ENCODE assay signal across 17 cellular contexts in the genomic region with DNA sequence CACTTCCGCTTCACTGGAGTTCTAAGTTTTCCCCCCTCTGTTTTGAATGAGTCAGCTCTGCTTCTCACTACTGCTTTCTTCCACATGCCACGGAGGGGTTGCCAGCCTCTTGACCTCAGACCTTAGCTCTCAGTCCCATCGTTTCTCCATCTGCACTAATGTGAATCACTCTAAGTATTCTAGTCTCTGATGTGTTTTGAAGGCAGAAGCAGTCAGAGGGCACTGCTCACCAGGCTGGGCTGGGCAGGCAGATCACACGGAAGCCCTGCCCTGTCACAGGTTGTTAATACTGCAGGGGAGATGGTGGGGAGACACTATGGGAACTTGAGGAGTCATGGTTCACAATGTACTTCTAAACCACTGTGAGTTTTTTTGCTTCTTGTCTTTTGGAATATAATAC. TPM values are rescaled to one million over a fixed set of nuclear protein-coding genes. Genes with fewer than 3 reads are reported as not detected.
DNase-seq lines count a peak whose midpoint lies in the region; ATAC-seq, FAIRE-seq and TF ChIP-seq lines count a peak whose summit lies in the region.
"Not testable (repeated sequence)": the region's sequence is repeated elsewhere in the genome, so short reads cannot be mapped to it uniquely, and the experiment has no call there.
"Had no signal": no experiment of that assay in that cellular context is flagged by ENCODE, and none has a peak within 500 bp of the region (broad histone marks: within the 10 kb centered on the region; RNA-seq: fewer than 3 reads in every experiment).

No MANE protein-coding gene starts in this region.

- not testable (repeated sequence) for H3K27ac ChIP-seq in A549; PC-3 (ENCODE audit: low read length); naive thymus-derived CD4-positive, alpha-beta T cell (ENCODE audit: low read depth, low read length); upper lobe of right lung

- not testable (repeated sequence) for TF ChIP-seq CTCF in A549 (IDR thresholded peaks at IDR 0.05); PC-3 (conservative IDR thresholded peaks at IDR 0.05; ENCODE audit: low read depth, low read length); upper lobe of right lung (IDR thresholded peaks at IDR 0.05)

- H3K4me3 ChIP-seq in A549; PC-3 (ENCODE audit: low read length); naive thymus-derived CD4-positive, alpha-beta T cell (ENCODE audit: low read length); upper lobe of right lung: not testable (repeated sequence)

- not testable (repeated sequence) for H3K27me3 ChIP-seq in PC-3 (ENCODE audit: low read length); naive thymus-derived CD4-positive, alpha-beta T cell (ENCODE audit: control insufficient read depth in 2 of 2, insufficient read depth in 2 of 2, low read length in 2 of 2); upper lobe of right lung

- no CpG with 5 or more reads among the region's 4 CpGs for WGBS in A549 (ENCODE audit: missing lambda C conversion rate)

- not testable (repeated sequence) for H3K36me3 Mint-ChIP-seq in activated T-helper 17 cell treated with anti-CD3 and anti-CD28 coated beads, Interleukin-2, amount 50 U/mL, for 72 hours (ENCODE audit: low read depth); activated naive CD8-positive, alpha-beta T cell treated with anti-CD3 and anti-CD28 coated beads, Interleukin-2, amount 50 U/mL, for 24 hours (ENCODE audit: low read depth); naive thymus-derived CD4-positive, alpha-beta T cell

- not testable (repeated sequence) for H2AFZ ChIP-seq in PC-3 (ENCODE audit: low read length)

- POLR2A ChIA-PET in A549 (lab: Yijun Ruan, JAX); PC-3 (lab: Charles Lee; ENCODE audit: unreplicated experiment); naive thymus-derived CD4-positive, alpha-beta T cell (lab: Charles Lee): not testable (repeated sequence)

- intact Hi-C loops in PC-3 (cut with micrococcal nuclease); naive thymus-derived CD4-positive, alpha-beta T cell (cut with micrococcal nuclease); upper lobe of right lung (cut with DNase I): not testable (repeated sequence)

- H4K20me1 ChIP-seq in PC-3 (ENCODE audit: low read length), result not testable (repeated sequence)

- not testable (repeated sequence) for H3K27me3 Mint-ChIP-seq in activated T-helper 17 cell treated with anti-CD3 and anti-CD28 coated beads, Interleukin-2, amount 50 U/mL, for 72 hours; activated naive CD8-positive, alpha-beta T cell treated with anti-CD3 and anti-CD28 coated beads, Interleukin-2, amount 50 U/mL, for 24 hours; naive thymus-derived CD4-positive, alpha-beta T cell

- H3K4me1 ChIP-seq in A549; PC-3 (ENCODE audit: insufficient read depth, low read length); naive thymus-derived CD4-positive, alpha-beta T cell (ENCODE audit: control insufficient read depth in 2 of 2, insufficient read depth in 2 of 2, low read length in 2 of 2); upper lobe of right lung: not testable (repeated sequence)

- H3K79me2 ChIP-seq in PC-3 (ENCODE audit: low read length), result not testable (repeated sequence)

- H3F3A ChIP-seq in PC-3 (ENCODE audit: low read length, unreplicated experiment), result not testable (repeated sequence)

- ATAC-seq in A549 (peak; percentile 86 to 100), PC-3 (peak; percentile 40; the same call in 1 of the 2 replicates), upper lobe of right lung (peak; percentile 21)
- ATAC-seq in activated T-helper 17 cell treated with anti-CD3 and anti-CD28 coated beads, Interleukin-2, amount 50 U/mL, for 72 hours (replicated peaks), result peak; percentile 54
- ATAC-seq in activated naive CD8-positive, alpha-beta T cell treated with anti-CD3 and anti-CD28 coated beads, Interleukin-2, amount 50 U/mL, for 24 hours, result peak; percentile 33
- peak; percentile 66 for ATAC-seq in naive thymus-derived CD4-positive, alpha-beta T cell

- H3K36me3 ChIP-seq in PC-3 (ENCODE audit: low read depth, low read length); naive thymus-derived CD4-positive, alpha-beta T cell (ENCODE audit: control insufficient read depth in 2 of 3, insufficient read depth in 3 of 3, low read length in 3 of 3); upper lobe of right lung: not testable (repeated sequence)

- not testable (repeated sequence) for H3K9ac ChIP-seq in PC-3 (ENCODE audit: low read length)

- CTCF ChIA-PET in A549 (lab: Yijun Ruan, JAX); PC-3 (lab: Charles Lee); naive thymus-derived CD4-positive, alpha-beta T cell (lab: Charles Lee): not testable (repeated sequence)

- H3K9me2 ChIP-seq in PC-3 (replicated peaks; ENCODE audit: low read length), result not testable (repeated sequence)

- H3K4me1 Mint-ChIP-seq in activated T-helper 17 cell treated with anti-CD3 and anti-CD28 coated beads, Interleukin-2, amount 50 U/mL, for 72 hours; activated naive CD8-positive, alpha-beta T cell treated with anti-CD3 and anti-CD28 coated beads, Interleukin-2, amount 50 U/mL, for 24 hours; naive thymus-derived CD4-positive, alpha-beta T cell: not testable (repeated sequence)

- TF ChIP-seq POLR2A in A549 (IDR thresholded peaks at IDR 0.05; ENCODE audit: low read length), result not testable (repeated sequence)

- H3K4me2 ChIP-seq in A549; PC-3 (ENCODE audit: low read length): not testable (repeated sequence)

- TF ChIP-seq RAD21 in A549 (conservative IDR thresholded peaks at IDR 0.05 in 1 of 2, IDR thresholded peaks at IDR 0.05 in 1 of 2), result not testable (repeated sequence)

- not testable (repeated sequence) for H3K9me3 ChIP-seq in A549; PC-3 (ENCODE audit: low read length); naive thymus-derived CD4-positive, alpha-beta T cell (ENCODE audit: control insufficient read depth in 2 of 3, low read length in 3 of 3); upper lobe of right lung

- H3K9me3 Mint-ChIP-seq in activated T-helper 17 cell treated with anti-CD3 and anti-CD28 coated beads, Interleukin-2, amount 50 U/mL, for 72 hours; activated naive CD8-positive, alpha-beta T cell treated with anti-CD3 and anti-CD28 coated beads, Interleukin-2, amount 50 U/mL, for 24 hours; naive thymus-derived CD4-positive, alpha-beta T cell: not testable (repeated sequence)

- H3K4me3 Mint-ChIP-seq in activated T-helper 17 cell treated with anti-CD3 and anti-CD28 coated beads, Interleukin-2, amount 50 U/mL, for 72 hours; activated naive CD8-positive, alpha-beta T cell treated with anti-CD3 and anti-CD28 coated beads, Interleukin-2, amount 50 U/mL, for 24 hours; naive thymus-derived CD4-positive, alpha-beta T cell: not testable (repeated sequence)

- H3K27ac Mint-ChIP-seq in activated T-helper 17 cell treated with anti-CD3 and anti-CD28 coated beads, Interleukin-2, amount 50 U/mL, for 72 hours; activated naive CD8-positive, alpha-beta T cell treated with anti-CD3 and anti-CD28 coated beads, Interleukin-2, amount 50 U/mL, for 24 hours; naive thymus-derived CD4-positive, alpha-beta T cell: not testable (repeated sequence)

- not testable (repeated sequence) for BruUV-seq in PC-3 (replicated peaks; lab: Mats Ljungman, UMichigan)

- not testable (repeated sequence) for TF ChIP-seq EP300 in A549 (IDR thresholded peaks at IDR 0.05)

- FAIRE-seq in A549 (lab: Jason Lieb, UNC), result not testable (repeated sequence)
- FAIRE-seq in RCC 7860 (lab: Jason Lieb, UNC), result peak; percentile 95

- DNase-seq in A549 (ENCODE audit: low read depth in 1 of 2, low spot score in 1 of 2); PC-3; RCC 7860 (ENCODE audit: low spot score); activated naive CD8-positive, alpha-beta T cell treated with anti-CD3 and anti-CD28 coated beads, Interleukin-2, amount 50 U/mL, for 24 hours; naive thymus-derived CD4-positive, alpha-beta T cell; upper lobe of right lung: not testable (repeated sequence)

RNA-seq across cellular contexts. Expression of gene GOLGA8T, which starts 24.3 kb away (rescaled TPM):
- polyA plus RNA-seq in A549 (2011; rRNA removed), result 1.4 and 1.8 TPM in 2 replicates
- 0.67 and 0.74 TPM in 2 replicates for polyA plus RNA-seq in A549 (2012; cell fraction: cytosol; rRNA removed)
- 2.3 and 2.4 TPM in 2 replicates for polyA plus RNA-seq in A549 (2012; cell fraction: nucleus; rRNA removed)
- 0.96 to 2.1 TPM (median 1.3 TPM) in 3 replicates for polyA plus RNA-seq in A549 (2017; fragmentation: RNase III; extraction: RNeasy Plus Mini Kit Qiagen cat#74134 plus additional on column Dnase treatment)
- polyA minus RNA-seq in A549 (2011; rRNA and poly(A)+ RNA removed), result 1.1 and 1.2 TPM in 2 replicates
- total RNA-seq in PC-3 (2014; rRNA removed), result 0.15 TPM in 1 of 2 replicates, not detected in the other
- under 1 TPM in 1 of 2 donors, not detected in 1; 0.32 TPM for total RNA-seq in activated T-helper 17 cell treated with anti-CD3 and anti-CD28 coated beads, Interleukin-2, amount 50 U/mL, for 72 hours
- 1 to 10 TPM in 1 of 5 experiments, under 1 TPM in 2, not detected in 2; 0.22 to 1.1 (median 0.63) TPM for total RNA-seq in naive thymus-derived CD4-positive, alpha-beta T cell
- not detected for polyA plus RNA-seq in naive thymus-derived CD4-positive, alpha-beta T cell
- total RNA-seq in upper lobe of right lung, result 0.20 TPM
- total RNA-seq: A172; A673; CD4-positive, CD25-positive, alpha-beta regulatory T cell; CD8-positive, alpha-beta memory T cell; G401; GM12878 had no signal
- polyA plus RNA-seq: AG04450; CD14-positive monocyte; CD4-positive, alpha-beta memory T cell; CD4-positive, CD25-positive, alpha-beta regulatory T cell; CD8-positive, alpha-beta memory T cell; GM12878 had no signal

RNA-seq across cellular contexts. Expression of gene GOLGA8J, which starts 27.8 kb away (rescaled TPM):
- polyA plus RNA-seq in A549 (2011; rRNA removed), result 0.09 TPM in 1 of 2 replicates, not detected in the other
- not detected in 2 replicates for polyA plus RNA-seq in A549 (2012; cell fraction: cytosol; rRNA removed)
- polyA plus RNA-seq in A549 (2012; cell fraction: nucleus; rRNA removed), result not detected in 2 replicates
- 0.07 to 0.23 TPM in 2 of 3 replicates, not detected in the other for polyA plus RNA-seq in A549 (2017; fragmentation: RNase III; extraction: RNeasy Plus Mini Kit Qiagen cat#74134 plus additional on column Dnase treatment)
- 0.17 and 0.24 TPM in 2 replicates for polyA minus RNA-seq in A549 (2011; rRNA and poly(A)+ RNA removed)
- total RNA-seq in PC-3 (2014; rRNA removed), result not detected in 2 replicates
- total RNA-seq in activated T-helper 17 cell treated with anti-CD3 and anti-CD28 coated beads, Interleukin-2, amount 50 U/mL, for 72 hours, result not detected
- total RNA-seq in naive thymus-derived CD4-positive, alpha-beta T cell, result under 1 TPM in 3 of 5 experiments, not detected in 2; 0.22 to 0.38 (median 0.30) TPM
- polyA plus RNA-seq in naive thymus-derived CD4-positive, alpha-beta T cell, result not detected
- not detected for total RNA-seq in upper lobe of right lung
- total RNA-seq: A673; CD4-positive, CD25-positive, alpha-beta regulatory T cell; Daoy; G401; GM12878 had no signal
- polyA plus RNA-seq: AG04450; CD14-positive monocyte; CD4-positive, alpha-beta memory T cell; CD4-positive, CD25-positive, alpha-beta regulatory T cell; CD8-positive, alpha-beta memory T cell had no signal

Comparison
In these comparisons a context has a peak if more than half of its experiments do, and no peak if none do; other contexts are left out.
1. ATAC-seq: peak in every context shown above with its lines; median percentile 93 in A549; 66 in naive thymus-derived CD4-positive, alpha-beta T cell; 54 in activated T-helper 17 cell treated with anti-CD3 and anti-CD28 coated beads, Interleukin-2, amount 50 U/mL, for 72 hours; 40 in PC-3; 33 in activated naive CD8-positive, alpha-beta T cell treated with anti-CD3 and anti-CD28 coated beads, Interleukin-2, amount 50 U/mL, for 24 hours; 21 in upper lobe of right lung.